ENCODE assay signal across 8 cellular contexts in genomic region chr11:67345949-67346819, GRCh38. TPM values are rescaled to one million over a fixed set of nuclear protein-coding genes. Genes with fewer than 3 reads are reported as not detected.
DNase-seq lines count a peak whose midpoint lies in the region; TF ChIP-seq lines count a peak whose summit lies in the region.

No MANE protein-coding gene starts in this region.

- H3K27me3 ChIP-seq in SK-N-SH (ENCODE audit: insufficient read depth) = no peaks in the 10 kb centered on the region
- H3K27me3 ChIP-seq in esophagus squamous epithelium = no peaks in the 10 kb centered on the region
- no peaks in the 10 kb centered on the region for H3K27me3 ChIP-seq in sigmoid colon

- intact Hi-C loops in CD14-positive monocyte (cut with micrococcal nuclease) = no loop called here
- intact Hi-C loops in esophagus squamous epithelium (cut with DNase I) = loop anchor here (5.0 kb wide), 1 partner anchor 36 kb away; no protein-coding TSS in a partner anchor
- intact Hi-C loops in sigmoid colon (cut with DNase I) = no loop called here

- H4K20me1 ChIP-seq in SK-N-SH (ENCODE audit: insufficient read depth) = peaks cover 3% of the 10 kb centered on the region; the same call in 1 of the 2 replicates

- H3K36me3 Mint-ChIP-seq in CD14-positive monocyte = peaks cover 0 to 3% of the 10 kb centered on the region in 2 donors

- peak; percentile 80 for TF ChIP-seq CTCF in CD14-positive monocyte (IDR thresholded peaks at IDR 0.05)
- TF ChIP-seq CTCF in GM13977 (IDR thresholded peaks at IDR 0.05; ENCODE audit: extremely low read depth, insufficient read depth, missing control alignments) = peak; percentile 77
- peak; percentile 77 for TF ChIP-seq CTCF in SK-N-SH (IDR thresholded peaks at IDR 0.05)
- peak in 5 of 6 experiments; percentile 49 to 85 (median 72) for TF ChIP-seq CTCF in esophagus squamous epithelium (IDR thresholded peaks at IDR 0.05)
- TF ChIP-seq CTCF in retinal pigment epithelial cell (conservative IDR thresholded peaks at IDR 0.05; ENCODE audit: low read depth, low read length) = peak; percentile 93
- peak in 1 of 4 experiments; percentile 63 for TF ChIP-seq CTCF in sigmoid colon (IDR thresholded peaks at IDR 0.05)

- TF ChIP-seq EP300 in SK-N-SH (IDR thresholded peaks at IDR 0.05; ENCODE audit: borderline replicate concordance in 1 of 2, low read depth in 1 of 2, low read length in 1 of 2) (no peak), sigmoid colon (IDR thresholded peaks at IDR 0.05) (no peak)

- H3K27ac Mint-ChIP-seq in CD14-positive monocyte = peak overlapping the region in 1 of 7 donors; percentile 19

- H3F3A ChIP-seq in SK-N-SH (replicated peaks; ENCODE audit: insufficient read depth) = peaks cover 22% of the 10 kb centered on the region

- no peaks in the 10 kb centered on the region for H3K9me3 Mint-ChIP-seq in CD14-positive monocyte

- WGBS in SK-N-SH (ENCODE audit: low lambda C conversion rate) = 67% methylated on average over 7 of the region's 7 CpGs
- WGBS in esophagus squamous epithelium, 2 donors = 24 to 43% methylated on average over 7 of the region's 7 CpGs
- 17 to 63% methylated on average over 7 of the region's 7 CpGs for WGBS in sigmoid colon, 2 donors

- peak in 1 of 4 donors; percentile 16 for TF ChIP-seq POLR2A in esophagus squamous epithelium (IDR thresholded peaks at IDR 0.05)
- TF ChIP-seq POLR2A in sigmoid colon (IDR thresholded peaks at IDR 0.05) = no peak

- peaks cover 19% of the 10 kb centered on the region for H3K4me1 Mint-ChIP-seq in CD14-positive monocyte

- DNase-seq in CD14-positive monocyte (ENCODE audit: low spot score) (no peak), GM13977 (ENCODE audit: low spot score) (no peak), SK-N-SH (peak; percentile 10), esophagus squamous epithelium (lab: John Stamatoyannopoulos, UW) (no peak), retinal pigment epithelial cell (ENCODE audit: low read depth) (no peak), sigmoid colon (no peak), HEK293T (ENCODE audit: extremely low spot score) (no peak), substantia nigra (lab: John Stamatoyannopoulos, UW) (no peak)

- in situ Hi-C loops in GM13977 (cut with MboI; ENCODE audit: low pct_unique_long_range_greater_than_20kb, low sequenced_read_pairs, unreplicated experiment) = no loop called here

- H3K4me1 ChIP-seq in SK-N-SH (ENCODE audit: control insufficient read depth in 1 of 2, insufficient read depth in 2 of 2, low read depth in 1 of 2, low read length in 1 of 2) (peaks cover 5 to 29% of the 10 kb centered on the region in 2 experiments; a peak in 1 of 4 replicates), esophagus squamous epithelium (peaks cover 17 to 61% (median 20%) of the 10 kb centered on the region in 3 donors), sigmoid colon (peaks cover under 1 to 7% (median 5%) of the 10 kb centered on the region in 4 donors)

- H3K9me2 ChIP-seq in SK-N-SH = no peaks in the 10 kb centered on the region

- no peaks in the 10 kb centered on the region for H3K27me3 Mint-ChIP-seq in CD14-positive monocyte (ENCODE audit: low read depth in 3 of 3)

- H2AFZ ChIP-seq in SK-N-SH (ENCODE audit: low read depth) = no peak overlapping the region

- no peak overlapping the region for H3K4me2 ChIP-seq in SK-N-SH

- CTCF ChIA-PET in SK-N-SH (lab: Yijun Ruan, JAX) = interaction anchor here (0.7 to 7.4 kb wide), 38 partner anchors 7 to 292 kb away, joined by 3 to 116 read pairs (median 4); partner anchors contain the start of genes ANKRD13D, CLCF1, GPR152 and POLD4
- CTCF ChIA-PET in HEK293T (lab: Yijun Ruan, JAX) = interaction anchor here (0.6 to 4.0 kb wide), 9 partner anchors 8 to 55 kb away, joined by 3 to 26 read pairs (median 4); partner anchors contain the start of gene PPP1CA

- peak; percentile 66 for TF ChIP-seq RAD21 in SK-N-SH (IDR thresholded peaks at IDR 0.05; ENCODE audit: low read length)

- H3K27ac ChIP-seq in SK-N-SH (ENCODE audit: low read depth in 2 of 2, low read length in 1 of 2) = no peak overlapping the region
- H3K27ac ChIP-seq in esophagus squamous epithelium = peak overlapping the region; percentile 75 to 91 (median 82)
- H3K27ac ChIP-seq in sigmoid colon = no peak overlapping the region
- H3K27ac ChIP-seq in substantia nigra (ENCODE audit: low read depth, low read length, poor library complexity, severe bottlenecking) = no peak overlapping the region

- H3K9ac ChIP-seq in SK-N-SH = no peak overlapping the region

- POLR2A ChIA-PET in SK-N-SH (lab: Yijun Ruan, JAX) (no interaction called here), HEK293T (lab: Yijun Ruan, JAX) (no interaction called here)

- no peaks in the 10 kb centered on the region for H3K9me3 ChIP-seq in SK-N-SH
- H3K9me3 ChIP-seq in esophagus squamous epithelium = no peaks in the 10 kb centered on the region
- H3K9me3 ChIP-seq in sigmoid colon = no peaks in the 10 kb centered on the region

- H3K79me2 ChIP-seq in SK-N-SH (ENCODE audit: insufficient read depth) = no peaks in the 10 kb centered on the region

- H3K4me3 ChIP-seq in SK-N-SH (ENCODE audit: low read depth in 2 of 2, low read length in 1 of 2) = no peak overlapping the region
- H3K4me3 ChIP-seq in esophagus squamous epithelium = no peak overlapping the region
- no peak overlapping the region for H3K4me3 ChIP-seq in retinal pigment epithelial cell (ENCODE audit: low read length)
- H3K4me3 ChIP-seq in sigmoid colon = no peak overlapping the region

- peaks cover 0 to 6% of the 10 kb centered on the region in 2 experiments for H3K36me3 ChIP-seq in SK-N-SH (replicated peaks in 1 of 2; ENCODE audit: control insufficient read depth in 1 of 2, insufficient read depth in 2 of 2, low read length in 1 of 2)
- no peaks in the 10 kb centered on the region for H3K36me3 ChIP-seq in esophagus squamous epithelium
- H3K36me3 ChIP-seq in sigmoid colon = no peaks in the 10 kb centered on the region

- no peak overlapping the region for H3K4me3 Mint-ChIP-seq in CD14-positive monocyte

TF ChIP-seq in SK-N-SH, 30 proteins besides CTCF, POLR2A, EP300 and RAD21:
- TF ChIP-seq SMC3 (IDR thresholded peaks at IDR 0.05; ENCODE audit: low read depth, low read length) (peak; percentile 49; the same call in 1 of the 2 replicates), MAX (IDR thresholded peaks at IDR 0.05; ENCODE audit: low read depth) (no peak)

TF ChIP-seq in HEK293T, 16 proteins besides CTCF, POLR2A, EP300 and RAD21 (continues in another document):
- TF ChIP-seq FOXK2 (IDR thresholded peaks at IDR 0.05) (no peak), FOXA1 (IDR thresholded peaks at IDR 0.05) (no peak), NFRKB (IDR thresholded peaks at IDR 0.05) (no peak), TARDBP (IDR thresholded peaks at IDR 0.05) (no peak), SP1 (IDR thresholded peaks at IDR 0.05) (no peak), PKNOX1 (IDR thresholded peaks at IDR 0.05) (no peak), BHLHE40 (IDR thresholded peaks at IDR 0.05; ENCODE audit: borderline replicate concordance) (no peak), SUZ12 (IDR thresholded peaks at IDR 0.05) (no peak), ZNF384 (IDR thresholded peaks at IDR 0.05) (no peak), CTBP1 (IDR thresholded peaks at IDR 0.05; ENCODE audit: borderline replicate concordance) (no peak), LEF1 (IDR thresholded peaks at IDR 0.05; ENCODE audit: borderline replicate concordance) (no peak), HDGF (IDR thresholded peaks at IDR 0.05; ENCODE audit: borderline replicate concordance) (no peak)

RNA-seq across cellular contexts. Expression of gene POLD4, which starts 7.2 kb away (rescaled TPM):
- polyA plus RNA-seq in CD14-positive monocyte (100 to 1,000 TPM; 157 to 176 TPM), SK-N-SH (2012; rRNA removed) (80.4 and 89.4 TPM in 2 replicates), sigmoid colon (100 to 1,000 TPM; 381 to 748 (median 498) TPM)
- polyA plus RNA-seq in SK-N-SH (2012; cell fraction: cytosol; rRNA removed) = 38.1 and 46.2 TPM in 2 replicates
- 161 and 245 TPM in 2 replicates for polyA plus RNA-seq in SK-N-SH (2012; cell fraction: nucleus; rRNA removed)
- total RNA-seq in esophagus squamous epithelium (100 to 1,000 TPM in 1 of 4 donors, 10 to 100 TPM in 3; 62.6 to 113 (median 74.7) TPM), sigmoid colon (10 to 100 TPM; 48.5 to 78.9 (median 67.0) TPM)

RNA-seq across cellular contexts. Expression of gene CLCF1, which starts 27.2 kb away (rescaled TPM):
- polyA plus RNA-seq in CD14-positive monocyte = under 1 TPM; 0.44 to 0.94 TPM
- polyA plus RNA-seq in SK-N-SH (2012; rRNA removed) = 27.0 and 27.7 TPM in 2 replicates
- 13.3 and 17.5 TPM in 2 replicates for polyA plus RNA-seq in SK-N-SH (2012; cell fraction: cytosol; rRNA removed)
- 61.9 and 75.9 TPM in 2 replicates for polyA plus RNA-seq in SK-N-SH (2012; cell fraction: nucleus; rRNA removed)
- 1 to 10 TPM; 2.3 to 6.8 (median 2.7) TPM for total RNA-seq in esophagus squamous epithelium
- total RNA-seq in sigmoid colon = 10 to 100 TPM in 1 of 4 donors, 1 to 10 TPM in 3; 2.9 to 49.8 (median 6.6) TPM
- polyA plus RNA-seq in sigmoid colon = 1 to 10 TPM in 2 of 3 donors, under 1 TPM in 1; 0.92 to 6.5 (median 2.4) TPM

RNA-seq across cellular contexts. Expression of gene SSH3, which starts 42.9 kb away (rescaled TPM):
- polyA plus RNA-seq in CD14-positive monocyte = 1 to 10 TPM; 3.6 to 5.8 TPM
- 13.5 and 17.1 TPM in 2 replicates for polyA plus RNA-seq in SK-N-SH (2012; rRNA removed)
- 4.0 and 7.0 TPM in 2 replicates for polyA plus RNA-seq in SK-N-SH (2012; cell fraction: cytosol; rRNA removed)
- polyA plus RNA-seq in SK-N-SH (2012; cell fraction: nucleus; rRNA removed) = 73.4 and 77.8 TPM in 2 replicates
- 10 to 100 TPM; 51.4 to 78.4 (median 64.8) TPM for total RNA-seq in esophagus squamous epithelium
- total RNA-seq in sigmoid colon = 10 to 100 TPM; 20.0 to 37.7 (median 26.6) TPM
- polyA plus RNA-seq in sigmoid colon = 10 to 100 TPM; 15.6 to 39.0 (median 21.3) TPM

RNA-seq across cellular contexts. Expression of gene RAD9A, which starts 45.6 kb away (rescaled TPM):
- 1 to 10 TPM; 3.7 to 3.8 TPM for polyA plus RNA-seq in CD14-positive monocyte
- polyA plus RNA-seq in SK-N-SH (2012; rRNA removed) = 21.5 and 22.3 TPM in 2 replicates
- polyA plus RNA-seq in SK-N-SH (2012; cell fraction: cytosol; rRNA removed) = 4.8 and 8.6 TPM in 2 replicates
- polyA plus RNA-seq in SK-N-SH (2012; cell fraction: nucleus; rRNA removed) = 100 and 114 TPM in 2 replicates
- 10 to 100 TPM; 10.6 to 18.3 (median 12.7) TPM for total RNA-seq in esophagus squamous epithelium
- total RNA-seq in sigmoid colon = 10 to 100 TPM; 11.4 to 18.1 (median 16.5) TPM
- 10 to 100 TPM in 1 of 3 donors, 1 to 10 TPM in 2; 6.5 to 33.9 (median 6.6) TPM for polyA plus RNA-seq in sigmoid colon

RNA-seq across cellular contexts. Expression of gene PPP1CA, which starts 55.5 kb away (rescaled TPM):
- polyA plus RNA-seq in CD14-positive monocyte (100 to 1,000 TPM; 461 to 551 TPM), SK-N-SH (2012; rRNA removed) (210 and 261 TPM in 2 replicates), sigmoid colon (100 to 1,000 TPM; 228 to 357 (median 235) TPM)
- 130 and 175 TPM in 2 replicates for polyA plus RNA-seq in SK-N-SH (2012; cell fraction: cytosol; rRNA removed)
- 181 and 248 TPM in 2 replicates for polyA plus RNA-seq in SK-N-SH (2012; cell fraction: nucleus; rRNA removed)
- total RNA-seq in esophagus squamous epithelium (100 to 1,000 TPM; 146 to 202 (median 185) TPM), sigmoid colon (10 to 100 TPM; 59.5 to 87.0 (median 80.0) TPM)

Comparison
In these comparisons a context has a peak if more than half of its experiments do, and no peak if none do; other contexts are left out.
1. H3K27ac ChIP-seq: peak in esophagus squamous epithelium (4 of 4); none in SK-N-SH (0 of 2), sigmoid colon (0 of 4) and substantia nigra (single experiment).